In the genomic region with DNA sequence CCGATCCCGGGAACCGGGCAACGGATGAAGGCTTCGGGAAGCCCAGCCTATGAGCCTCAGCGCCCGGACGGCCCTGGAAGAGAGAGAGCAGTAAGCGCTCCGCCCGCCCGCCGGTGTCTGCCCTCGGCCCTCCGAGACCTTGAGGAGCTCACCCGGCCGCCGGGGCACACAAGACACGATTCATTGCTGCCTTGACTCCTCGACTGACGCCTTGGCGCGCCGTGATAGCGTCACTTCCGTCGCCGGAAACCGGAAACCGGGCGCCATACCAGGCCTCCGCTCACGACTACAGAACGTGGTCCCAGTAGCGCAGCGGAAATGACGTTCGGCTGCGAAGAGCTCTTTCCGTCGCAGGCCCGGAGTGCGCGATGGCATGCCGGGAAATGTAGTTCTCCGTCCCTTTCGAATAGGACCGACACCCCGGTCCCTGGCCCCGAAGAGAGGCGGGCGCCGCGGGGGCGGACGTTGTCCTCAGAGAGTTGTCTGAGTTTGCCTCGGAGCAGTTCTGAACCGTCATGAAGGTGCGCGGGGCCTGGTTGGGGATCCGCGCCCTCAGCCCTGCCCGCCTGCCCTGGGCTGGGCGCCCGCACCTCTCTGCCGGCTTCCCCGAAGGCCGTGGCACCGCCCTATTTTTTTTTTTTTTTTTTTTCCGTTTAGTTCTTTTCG, we compare ENCODE assay signal across 8 cellular contexts. TPM values are rescaled to one million over a fixed set of nuclear protein-coding genes. Genes with fewer than 3 reads are reported as not detected.
A peak's percentile ranks its signal among the peaks of the same experiment; 100 is the strongest.
DNase-seq lines count a peak whose midpoint lies in the region; ATAC-seq, FAIRE-seq and TF ChIP-seq lines count a peak whose summit lies in the region.

A gene (minus strand): TSS at position 208 of the 666 bp plus-strand sequence. CDS start 24 bp downstream, at position 184.

- peaks cover 32% of the 10 kb centered on the region for H3K79me2 ChIP-seq in OCI-LY7 (ENCODE audit: insufficient read depth, low read depth, low read length)

- peak within 1 kb of the TSS; percentile 99 for H3K4me2 ChIP-seq in OCI-LY7 (ENCODE audit: low read length)

- intact Hi-C loops in OCI-LY7 (cut with micrococcal nuclease; ENCODE audit: unreplicated experiment) = loop anchor here (10.0 kb wide), 1 partner anchor 194 kb away; a partner anchor contains a TSS

- TF ChIP-seq CTCF in D721Med (IDR thresholded peaks at IDR 0.05; ENCODE audit: insufficient read depth, missing control alignments) (no peak), OCI-LY7 (conservative IDR thresholded peaks at IDR 0.05; ENCODE audit: low read length) (no peak)

- DNase-seq in D721Med (ENCODE audit: insufficient read length, low spot score) (peak; percentile 97), HuH-7.5 (ENCODE audit: low spot score) (peak; percentile 96), OCI-LY7 (ENCODE audit: low spot score) (peak; percentile 100), activated T-cell treated with anti-CD3 and anti-CD28 coated beads for 24 hours (ENCODE audit: low read depth) (peak; percentile 99), epidermal melanocyte (ENCODE audit: insufficient read length, low spot score) (peak; percentile 99)
- peak; percentile 98 to 99 for DNase-seq in stimulated activated CD8-positive, alpha-beta memory T cell treated with anti-CD3 and anti-CD28 coated beads, Interleukin-4, amount 100 ng/mL, for 1 hour (ENCODE audit: low read depth in 2 of 2, low spot score in 1 of 2)

- H3K9me3 ChIP-seq in OCI-LY7 (ENCODE audit: low read length) (peaks cover 5% of the 10 kb centered on the region; the same call in 1 of the 2 replicates), mononuclear cell (ENCODE audit: low read depth, low read length) (no peaks in the 10 kb centered on the region)

- H3K36me3 ChIP-seq in OCI-LY7 (ENCODE audit: insufficient read depth, low read length) = peaks cover 17% of the 10 kb centered on the region; the same call in 1 of the 2 replicates

- FAIRE-seq in D721Med (lab: Jason Lieb, UNC) = no peak

- no peaks in the 10 kb centered on the region for H3K27me3 ChIP-seq in mononuclear cell (ENCODE audit: insufficient read depth, low read length)

- peaks cover 8% of the 10 kb centered on the region for H4K20me1 ChIP-seq in OCI-LY7 (ENCODE audit: insufficient read depth, low read length)

- H3K4me1 ChIP-seq in OCI-LY7 (ENCODE audit: insufficient read depth, low read length, poor library complexity, severe bottlenecking) (peaks cover 22% of the 10 kb centered on the region), mononuclear cell (ENCODE audit: insufficient read depth, low read length) (peaks cover 21% of the 10 kb centered on the region)

- CTCF ChIA-PET in OCI-LY7 (lab: Charles Lee; ENCODE audit: unreplicated experiment) = no interaction called here

- ATAC-seq in GM21526 (IDR thresholded peaks at IDR 0.05; ENCODE audit: low FRiP score, unreplicated experiment) = peak; percentile 85

- H3K9me2 ChIP-seq in OCI-LY7 (ENCODE audit: insufficient read depth, low read length) = no peaks in the 10 kb centered on the region

- H3K4me3 ChIP-seq in OCI-LY7 (ENCODE audit: low read depth, low read length, poor library complexity, severe bottlenecking) (peak within 1 kb of the TSS; percentile 93), mononuclear cell (ENCODE audit: low read length) (peak within 1 kb of the TSS; percentile 63)

- POLR2A ChIA-PET in OCI-LY7 (lab: Charles Lee) = interaction anchor here (0.7 kb wide), 1 partner anchor 540 kb away, joined by 3 read pairs; no protein-coding TSS in a partner anchor

- peak within 1 kb of the TSS; percentile 89 for H2AFZ ChIP-seq in OCI-LY7 (ENCODE audit: low read length)

- peak within 1 kb of the TSS; percentile 77 for H3K27ac ChIP-seq in OCI-LY7 (ENCODE audit: low read depth, low read length, poor library complexity, severe bottlenecking)

- BruUV-seq in OCI-LY7 (replicated peaks; lab: Mats Ljungman, UMichigan) = no TSS peak

RNA-seq across cellular contexts. Expression of the gene that starts here (rescaled TPM):
- 23.2 and 36.4 TPM in 2 replicates for total RNA-seq in OCI-LY7 (2014; rRNA removed; shearing (Covaris generic))
- 16.5 and 17.0 TPM in 2 replicates for total RNA-seq in OCI-LY7 (2022)
- 4.3 TPM for total RNA-seq in mononuclear cell

Comparison
In these comparisons a context has a peak if more than half of its experiments do, and no peak if none do; other contexts are left out.
1. Peak in every context shown above with its lines: DNase-seq, ATAC-seq, H3K4me3 ChIP-seq and H3K27ac ChIP-seq.